Comparison of ENCODE assay signal across 8 cellular contexts in the genomic region with DNA sequence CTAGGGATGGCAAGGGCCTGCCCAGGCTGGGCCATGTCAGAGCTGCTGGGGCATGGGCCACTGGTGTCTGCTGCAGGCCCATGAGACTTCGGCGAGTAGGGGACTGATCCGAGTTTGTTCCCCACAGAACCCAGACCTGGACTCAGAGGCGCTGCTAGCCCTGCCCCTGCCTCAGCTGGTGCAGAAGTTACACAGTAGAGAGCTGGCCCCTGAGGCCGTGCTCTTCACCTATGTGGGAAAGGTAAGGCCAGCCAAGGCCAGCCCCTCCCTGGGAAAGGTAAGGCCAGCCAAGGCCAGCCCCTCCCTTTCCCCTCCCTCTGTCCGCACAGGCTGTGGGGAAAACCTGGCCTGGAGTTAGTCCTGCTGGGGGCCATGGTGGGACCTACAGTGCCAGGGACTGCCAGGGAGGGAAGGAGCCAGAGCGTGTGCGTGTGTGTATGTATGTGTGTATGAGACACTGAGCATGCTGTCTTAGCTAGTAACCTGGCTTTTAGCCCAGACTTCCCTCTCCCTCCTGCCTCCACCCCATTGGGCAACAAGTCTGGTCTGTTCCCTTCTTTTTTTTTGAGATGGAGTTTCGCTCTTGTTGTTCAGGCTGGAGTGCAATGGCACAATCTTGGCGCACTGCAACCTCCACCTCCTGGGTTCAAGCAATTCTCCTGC. TPM values are rescaled to one million over a fixed set of nuclear protein-coding genes. Genes with fewer than 3 reads are reported as not detected.
A peak's percentile ranks its signal among the peaks of the same experiment; 100 is the strongest.
DNase-seq lines count a peak whose midpoint lies in the region; ATAC-seq and TF ChIP-seq lines count a peak whose summit lies in the region.

No MANE protein-coding gene starts in this region.

- TF ChIP-seq CTCF in A673 (conservative IDR thresholded peaks at IDR 0.05; ENCODE audit: low read depth, low read length) (no peak), HL-60 (IDR thresholded peaks at IDR 0.05; ENCODE audit: insufficient read depth, low read length) (no peak)

- H3K36me3 ChIP-seq in A673 (ENCODE audit: insufficient read depth, low read length, poor library complexity, severe bottlenecking) = no peaks in the 10 kb centered on the region

- BruUV-seq in A673 (replicated peaks; lab: Mats Ljungman, UMichigan) = no TSS peak

- POLR2A ChIA-PET in A673 (lab: Charles Lee; ENCODE audit: low non-redundant PET) = no interaction called here

- CTCF ChIA-PET in A673 (lab: Charles Lee) = interaction anchor here (0.7 kb wide), 1 partner anchor 243 kb away, joined by 3 read pairs; no protein-coding TSS in a partner anchor

- no peaks in the 10 kb centered on the region for H3K9me3 ChIP-seq in A673 (ENCODE audit: low read depth, low read length, poor library complexity, severe bottlenecking)

- peaks cover 5% of the 10 kb centered on the region for H3K4me1 ChIP-seq in A673 (ENCODE audit: insufficient read depth, low read length, poor library complexity, severe bottlenecking)

- ATAC-seq in GM19395 (IDR thresholded peaks at IDR 0.05; ENCODE audit: unreplicated experiment) = no peak

- intact Hi-C loops in A673 (cut with micrococcal nuclease; ENCODE audit: unreplicated experiment) (no loop called here), head of caudate nucleus (cut with DNase I) (loop anchor here (10.0 kb wide), 1 partner anchor 313 kb away; a partner anchor contains a TSS)

- H3K27me3 ChIP-seq in A673 (replicated peaks; ENCODE audit: insufficient read depth, low read depth, low read length, poor library complexity) (peaks cover 4% of the 10 kb centered on the region), HL-60 (ENCODE audit: insufficient read depth, poor library complexity, severe bottlenecking) (no peaks in the 10 kb centered on the region)

- peak; percentile 56 for DNase-seq in A673 (ENCODE audit: low spot score)
- peak; percentile 80 to 93 for DNase-seq in HL-60 (ENCODE audit: low read depth in 1 of 2, low spot score in 1 of 2)
- DNase-seq in SW480 (ENCODE audit: low spot score) = peak; percentile 67
- peak; percentile 63 to 94 (median 84) for DNase-seq in head of caudate nucleus
- peak; percentile 94 for DNase-seq in renal cortical epithelial cell (ENCODE audit: low read depth)
- DNase-seq in stimulated activated CD4-positive, alpha-beta T cell treated with anti-CD3 and anti-CD28 coated beads, Interleukin-1b, Interleukin-23, amount 100 ng/mL, for 48 hours = no peak
- no peak for DNase-seq in NK-92 treated with Interleukin-12 subunit alpha and Interleukin-12 subunit beta, amount 100 ng/mL, for 24 hours (lab: John Stamatoyannopoulos, UW)

- H3K4me3 ChIP-seq in A673 (ENCODE audit: low read depth, low read length, poor library complexity, severe bottlenecking) (no peak overlapping the region), HL-60 (replicated peaks; ENCODE audit: insufficient read depth, low read length) (no peak overlapping the region)

- no peak overlapping the region for H3K27ac ChIP-seq in A673 (ENCODE audit: low read depth, low read length, poor library complexity, severe bottlenecking)
- 0 out of 2 replicates have a peak overlapping the region, but pooled peaks have one; percentile 34 for H3K27ac ChIP-seq in HL-60 (replicated peaks)

RNA-seq across cellular contexts. Expression of a gene that starts 8.0 kb away (rescaled TPM):
- total RNA-seq in A673 (2021) = 3.2 and 3.4 TPM in 2 replicates
- 10.8 and 16.1 TPM in 2 replicates for total RNA-seq in renal cortical epithelial cell

Comparison
In these comparisons a context has a peak if more than half of its experiments do, and no peak if none do; other contexts are left out.
1. DNase-seq: peak in A673 (single experiment), HL-60 (2 of 2), SW480 (single experiment), head of caudate nucleus (42 of 42) and renal cortical epithelial cell (single experiment); none in stimulated activated CD4-positive, alpha-beta T cell treated with anti-CD3 and anti-CD28 coated beads, Interleukin-1b, Interleukin-23, amount 100 ng/mL, for 48 hours (single experiment) and NK-92 treated with Interleukin-12 subunit alpha and Interleukin-12 subunit beta, amount 100 ng/mL, for 24 hours (single experiment).